Comparison of ENCODE assay signal across 11 cellular contexts in genomic region chr17:64061157-64061898, GRCh38. TPM values are rescaled to one million over a fixed set of nuclear protein-coding genes. Genes with fewer than 3 reads are reported as not detected.
DNase-seq lines count a peak whose midpoint lies in the region; ATAC-seq lines count a peak whose summit lies in the region.
"Had no signal": no experiment of that assay in that cellular context is flagged by ENCODE, and none has a peak within 500 bp of the region (broad histone marks: within the 10 kb centered on the region; RNA-seq: fewer than 3 reads in every experiment).

No MANE protein-coding gene starts in this region.

- ATAC-seq in HG02981 (IDR thresholded peaks at IDR 0.05; ENCODE audit: unreplicated experiment): peak; percentile 51
- ATAC-seq in HG02970 (IDR thresholded peaks at IDR 0.05; ENCODE audit: low FRiP score, unreplicated experiment): no peak

- H3K27me3 Mint-ChIP-seq in activated T-helper 2 cell treated with anti-CD3 and anti-CD28 coated beads, Interferon-gamma antibody, Interleukin-2, Interleukin-4, amounts not matched to agents 10 μg/mL and 5 μg/mL and 100 μg/mL, durations not matched to agents 14 hours and 24 hours and 36 hours (ENCODE audit: low read depth): no peaks in the 10 kb centered on the region

- peak; percentile 42 for DNase-seq in activated CD4-positive, alpha-beta T cell treated with anti-CD3 and anti-CD28 coated beads for 48 hours
- no peak for DNase-seq in activated CD4-positive, alpha-beta T cell treated with anti-CD3 and anti-CD28 coated beads for 4 hours
- DNase-seq in activated T-helper 2 cell treated with anti-CD3 and anti-CD28 coated beads, Interferon-gamma antibody, Interleukin-2, Interleukin-4, amounts not matched to agents 10 μg/mL and 5 μg/mL and 100 μg/mL, durations not matched to agents 14 hours and 24 hours and 36 hours (ENCODE audit: low spot score): no peak
- DNase-seq in renal cortical epithelial cell (ENCODE audit: low read depth) (peak; percentile 70), T1000 (lab: John Stamatoyannopoulos, UW) (no peak), cerebellum (ENCODE audit: low spot score) (no peak)
- DNase-seq: KG1, SJCRH30, tibial artery had no signal

- no peaks in the 10 kb centered on the region for H3K9me3 Mint-ChIP-seq in activated T-helper 2 cell treated with anti-CD3 and anti-CD28 coated beads, Interferon-gamma antibody, Interleukin-2, Interleukin-4, amounts not matched to agents 10 μg/mL and 5 μg/mL and 100 μg/mL, durations not matched to agents 14 hours and 24 hours and 36 hours

- H3K27ac Mint-ChIP-seq in activated T-helper 2 cell treated with anti-CD3 and anti-CD28 coated beads, Interferon-gamma antibody, Interleukin-2, Interleukin-4, amounts not matched to agents 10 μg/mL and 5 μg/mL and 100 μg/mL, durations not matched to agents 14 hours and 24 hours and 36 hours: peak overlapping the region; percentile 81

- H3K36me3 Mint-ChIP-seq in activated T-helper 2 cell treated with anti-CD3 and anti-CD28 coated beads, Interferon-gamma antibody, Interleukin-2, Interleukin-4, amounts not matched to agents 10 μg/mL and 5 μg/mL and 100 μg/mL, durations not matched to agents 14 hours and 24 hours and 36 hours (ENCODE audit: low read depth): peaks cover 95% of the 10 kb centered on the region

- intact Hi-C loops in activated T-helper 2 cell treated with anti-CD3 and anti-CD28 coated beads, Interferon-gamma antibody, Interleukin-2, Interleukin-4, amounts not matched to agents 10 μg/mL and 5 μg/mL and 100 μg/mL, durations not matched to agents 14 hours and 24 hours and 36 hours (cut with micrococcal nuclease): loop anchor here (1.0 to 10.0 kb wide), 6 partner anchors 10 to 143 kb away; partner anchors contain the start of gene ERN1

- H3K4me1 Mint-ChIP-seq in activated T-helper 2 cell treated with anti-CD3 and anti-CD28 coated beads, Interferon-gamma antibody, Interleukin-2, Interleukin-4, amounts not matched to agents 10 μg/mL and 5 μg/mL and 100 μg/mL, durations not matched to agents 14 hours and 24 hours and 36 hours (ENCODE audit: low read depth): peaks cover 75% of the 10 kb centered on the region

- H3K4me3 Mint-ChIP-seq in activated T-helper 2 cell treated with anti-CD3 and anti-CD28 coated beads, Interferon-gamma antibody, Interleukin-2, Interleukin-4, amounts not matched to agents 10 μg/mL and 5 μg/mL and 100 μg/mL, durations not matched to agents 14 hours and 24 hours and 36 hours (ENCODE audit: low read depth): no peak overlapping the region

RNA-seq across cellular contexts. Expression of gene ICAM2, which starts 40.9 kb away (rescaled TPM):
- total RNA-seq in activated T-helper 2 cell treated with anti-CD3 and anti-CD28 coated beads, Interferon-gamma antibody, Interleukin-2, Interleukin-4, amounts not matched to agents 10 μg/mL and 5 μg/mL and 100 μg/mL, durations not matched to agents 14 hours and 24 hours and 36 hours: 83.2 and 85.6 TPM in 2 replicates
- total RNA-seq in renal cortical epithelial cell: 6.4 and 11.6 TPM in 2 replicates
- total RNA-seq in cerebellum: 6.3 TPM

Comparison
In these comparisons a context has a peak if more than half of its experiments do, and no peak if none do; other contexts are left out.
1. DNase-seq: peak in activated CD4-positive, alpha-beta T cell treated with anti-CD3 and anti-CD28 coated beads for 48 hours (single experiment) and renal cortical epithelial cell (single experiment); none in activated CD4-positive, alpha-beta T cell treated with anti-CD3 and anti-CD28 coated beads for 4 hours (0 of 2), activated T-helper 2 cell treated with anti-CD3 and anti-CD28 coated beads, Interferon-gamma antibody, Interleukin-2, Interleukin-4, amounts not matched to agents 10 μg/mL and 5 μg/mL and 100 μg/mL, durations not matched to agents 14 hours and 24 hours and 36 hours (single experiment), T1000 (single experiment) and cerebellum (single experiment).